Comparison of ENCODE assay signal across 14 cellular contexts in genomic region chr14:105051182-105052109, GRCh38. TPM values are rescaled to one million over a fixed set of nuclear protein-coding genes. Genes with fewer than 3 reads are reported as not detected.
DNase-seq lines count a peak whose midpoint lies in the region; ATAC-seq and TF ChIP-seq lines count a peak whose summit lies in the region.
"Had no signal": no experiment of that assay in that cellular context is flagged by ENCODE, and none has a peak within 500 bp of the region (broad histone marks: within the 10 kb centered on the region; RNA-seq: fewer than 3 reads in every experiment).

No MANE protein-coding gene starts in this region.

- H3K27me3 Mint-ChIP-seq in activated naive CD8-positive, alpha-beta T cell treated with anti-CD3 and anti-CD28 coated beads for 36 hours = no peaks in the 10 kb centered on the region

- intact Hi-C loops in lower lobe of right lung (cut with DNase I) = no loop called here

- H3K27ac Mint-ChIP-seq in activated naive CD8-positive, alpha-beta T cell treated with anti-CD3 and anti-CD28 coated beads for 36 hours = peak overlapping the region; percentile 29

- H3K27ac ChIP-seq in lower lobe of right lung = no peak overlapping the region
- H3K27ac ChIP-seq: C4-2B had no signal

- H3K36me3 ChIP-seq in lower lobe of right lung = peaks cover 24% of the 10 kb centered on the region

- H3K9me3 Mint-ChIP-seq in activated naive CD8-positive, alpha-beta T cell treated with anti-CD3 and anti-CD28 coated beads for 36 hours = no peaks in the 10 kb centered on the region

- no peak for TF ChIP-seq CTCF in lower lobe of right lung (IDR thresholded peaks at IDR 0.05)

- H3K4me3 ChIP-seq in lower lobe of right lung = no peak overlapping the region

- no peak for ATAC-seq in lower lobe of right lung
- ATAC-seq: PC-3 had no signal

- H3K4me1 ChIP-seq in lower lobe of right lung = peaks cover 5% of the 10 kb centered on the region

- no peaks in the 10 kb centered on the region for H3K9me3 ChIP-seq in lower lobe of right lung

- no peak overlapping the region for H3K4me3 Mint-ChIP-seq in activated naive CD8-positive, alpha-beta T cell treated with anti-CD3 and anti-CD28 coated beads for 36 hours

- peaks cover 19% of the 10 kb centered on the region for H3K36me3 Mint-ChIP-seq in activated naive CD8-positive, alpha-beta T cell treated with anti-CD3 and anti-CD28 coated beads for 36 hours

- peaks cover 8% of the 10 kb centered on the region for H3K4me1 Mint-ChIP-seq in activated naive CD8-positive, alpha-beta T cell treated with anti-CD3 and anti-CD28 coated beads for 36 hours

- H3K27me3 ChIP-seq in lower lobe of right lung (ENCODE audit: low read depth) = no peaks in the 10 kb centered on the region

- peak; percentile 35 for DNase-seq in activated T-cell treated with anti-CD3 and anti-CD28 coated beads, Interleukin-2, amount 50 U/mL, for 1 hour
- no peak for DNase-seq in activated T-cell treated with anti-CD3 and anti-CD28 coated beads, Interleukin-2, amount 50 U/mL, for 48 hours
- DNase-seq in activated naive CD8-positive, alpha-beta T cell treated with anti-CD3 and anti-CD28 coated beads for 36 hours = no peak
- DNase-seq in lower lobe of right lung (peak; percentile 41), NCI-H2107 treated with DMSO at 0.1 percent for 48 hours (lab: John Stamatoyannopoulos, UW; ENCODE audit: unreplicated experiment) (no peak), MV-4-11 (lab: John Stamatoyannopoulos, UW) (no peak), NCI-H2171 (lab: John Stamatoyannopoulos, UW) (no peak), NCI-H2171 treated with DMSO at 0.1 percent for 48 hours (lab: John Stamatoyannopoulos, UW) (no peak)
- DNase-seq: NCI-H1436 treated with DMSO at 0.1 percent for 48 hours, NCI-H446 had no signal

RNA-seq across cellular contexts. Expression of gene GPR132, which starts 13.8 kb away (rescaled TPM):
- total RNA-seq in activated naive CD8-positive, alpha-beta T cell treated with anti-CD3 and anti-CD28 coated beads for 36 hours = 10 to 100 TPM; 23.9 to 24.1 TPM
- 7.2 TPM for total RNA-seq in lower lobe of right lung
- total RNA-seq: A172, HT-29 had no signal

RNA-seq across cellular contexts. Expression of gene CDCA4, which starts 30.6 kb away (rescaled TPM):
- 10 to 100 TPM; 89.7 to 89.8 TPM for total RNA-seq in activated naive CD8-positive, alpha-beta T cell treated with anti-CD3 and anti-CD28 coated beads for 36 hours
- 6.9 TPM for total RNA-seq in lower lobe of right lung

Comparison
In these comparisons a context has a peak if more than half of its experiments do, and no peak if none do; other contexts are left out.
1. DNase-seq: peak in activated T-cell treated with anti-CD3 and anti-CD28 coated beads, Interleukin-2, amount 50 U/mL, for 1 hour (single experiment) and lower lobe of right lung (single experiment); none in activated T-cell treated with anti-CD3 and anti-CD28 coated beads, Interleukin-2, amount 50 U/mL, for 48 hours (0 of 2), activated naive CD8-positive, alpha-beta T cell treated with anti-CD3 and anti-CD28 coated beads for 36 hours (single experiment), NCI-H2107 treated with DMSO at 0.1 percent for 48 hours (single experiment), MV-4-11 (single experiment), NCI-H2171 (single experiment) and NCI-H2171 treated with DMSO at 0.1 percent for 48 hours (single experiment).
2. RNA of gene CDCA4, which starts 30.6 kb away (total RNA-seq): 89.7 to 89.8 TPM in activated naive CD8-positive, alpha-beta T cell treated with anti-CD3 and anti-CD28 coated beads for 36 hours; 6.9 TPM in lower lobe of right lung (single experiment); every median in the first group is over 10 times any median in the second.